1 cellular context compared by ENCODE assay signal in the genomic region with DNA sequence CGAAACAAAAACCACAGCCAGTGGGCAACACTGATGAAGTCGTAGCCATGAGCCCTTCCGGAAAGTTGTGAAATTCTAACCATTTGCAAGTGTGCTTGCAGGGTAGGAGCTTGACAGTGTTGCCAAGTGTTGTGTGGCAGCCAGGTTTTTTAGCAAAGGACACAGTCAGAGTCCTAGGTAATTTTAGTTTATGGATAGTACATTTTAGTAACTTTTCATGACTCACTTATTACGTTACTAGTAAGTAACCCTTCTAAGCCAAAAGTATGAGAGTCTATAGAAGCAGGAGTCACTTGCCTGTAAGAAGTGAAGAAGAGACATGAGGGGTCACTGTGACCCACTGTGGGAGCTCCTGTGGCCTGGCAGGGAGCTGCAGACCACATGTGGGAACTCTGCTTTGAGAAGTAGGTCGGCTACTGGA.
TF ChIP-seq lines count a peak whose summit lies in the region.

No MANE protein-coding gene starts in this region.

TF ChIP-seq in IMR-90, 13 proteins besides CTCF, POLR2A, EP300 and RAD21:
- TF ChIP-seq NFE2L2 (IDR thresholded peaks at IDR 0.05; ENCODE audit: low read depth, low read length) (no peak), FOS (IDR thresholded peaks at IDR 0.05; ENCODE audit: low read depth, low read length) (no peak), CHD1 (IDR thresholded peaks at IDR 0.05; ENCODE audit: low read depth, low read length) (no peak), SMC3 (IDR thresholded peaks at IDR 0.05; ENCODE audit: low read depth, low read length) (no peak), MXI1 (IDR thresholded peaks at IDR 0.05; ENCODE audit: borderline replicate concordance, low read depth, low read length) (no peak), MAZ (IDR thresholded peaks at IDR 0.05; ENCODE audit: borderline replicate concordance, low read depth, low read length) (no peak), BHLHE40 (IDR thresholded peaks at IDR 0.05; ENCODE audit: low read depth, low read length) (no peak), RCOR1 (IDR thresholded peaks at IDR 0.05; ENCODE audit: insufficient replicate concordance, low read length) (no peak), MAFK (IDR thresholded peaks at IDR 0.05; ENCODE audit: low read depth, low read length) (no peak), RFX5 (IDR thresholded peaks at IDR 0.05; ENCODE audit: low read depth, low read length) (no peak), CEBPB (IDR thresholded peaks at IDR 0.05; ENCODE audit: low read depth, low read length) (no peak)
- TF ChIP-seq, protein P1, sequence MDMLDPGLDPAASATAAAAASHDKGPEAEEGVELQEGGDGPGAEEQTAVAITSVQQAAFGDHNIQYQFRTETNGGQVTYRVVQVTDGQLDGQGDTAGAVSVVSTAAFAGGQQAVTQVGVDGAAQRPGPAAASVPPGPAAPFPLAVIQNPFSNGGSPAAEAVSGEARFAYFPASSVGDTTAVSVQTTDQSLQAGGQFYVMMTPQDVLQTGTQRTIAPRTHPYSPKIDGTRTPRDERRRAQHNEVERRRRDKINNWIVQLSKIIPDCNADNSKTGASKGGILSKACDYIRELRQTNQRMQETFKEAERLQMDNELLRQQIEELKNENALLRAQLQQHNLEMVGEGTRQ (IDR thresholded peaks at IDR 0.05; ENCODE audit: low read depth, low read length), result no peak
- TF ChIP-seq, protein P2, sequence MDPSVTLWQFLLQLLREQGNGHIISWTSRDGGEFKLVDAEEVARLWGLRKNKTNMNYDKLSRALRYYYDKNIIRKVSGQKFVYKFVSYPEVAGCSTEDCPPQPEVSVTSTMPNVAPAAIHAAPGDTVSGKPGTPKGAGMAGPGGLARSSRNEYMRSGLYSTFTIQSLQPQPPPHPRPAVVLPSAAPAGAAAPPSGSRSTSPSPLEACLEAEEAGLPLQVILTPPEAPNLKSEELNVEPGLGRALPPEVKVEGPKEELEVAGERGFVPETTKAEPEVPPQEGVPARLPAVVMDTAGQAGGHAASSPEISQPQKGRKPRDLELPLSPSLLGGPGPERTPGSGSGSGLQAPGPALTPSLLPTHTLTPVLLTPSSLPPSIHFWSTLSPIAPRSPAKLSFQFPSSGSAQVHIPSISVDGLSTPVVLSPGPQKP (IDR thresholded peaks at IDR 0.05; ENCODE audit: borderline replicate concordance, low read depth, low read length), result no peak
